26 cellular contexts compared by ENCODE assay signal in genomic region chr7:67902143-67902542, GRCh38.
"Had no signal": no experiment of that assay in that cellular context is flagged by ENCODE, and none has a peak within 500 bp of the region (broad histone marks: within the 10 kb centered on the region; RNA-seq: fewer than 3 reads in every experiment).

No MANE protein-coding gene starts in this region.

- H3K9me3 ChIP-seq: ascending aorta, lower lobe of right lung, upper lobe of left lung had no signal

- H3K4me1 ChIP-seq: ascending aorta, lower lobe of right lung, upper lobe of left lung had no signal

- DNase-seq: activated CD4-positive, alpha-beta T cell treated with anti-CD3 and anti-CD28 coated beads for 48 hours; activated CD4-positive, alpha-beta T cell treated with anti-CD3 and anti-CD28 coated beads, Interleukin-2, amount 50 U/mL, for 48 hours; activated CD8-positive, alpha-beta memory T cell treated with anti-CD3 and anti-CD28 coated beads for 24 hours; activated effector memory CD4-positive, alpha-beta T cell treated with Interleukin-2 at 50 U/mL for 16 hours; activated naive CD4-positive, alpha-beta T cell treated with anti-CD3 and anti-CD28 coated beads for 36 hours; activated naive CD8-positive, alpha-beta T cell treated with anti-CD3 and anti-CD28 coated beads, Interleukin-2, amount 10 ng/mL, durations not matched to agents 7 days and 5 days; central memory CD4-positive, alpha-beta T cell; effector CD8-positive, alpha-beta T cell; erythroblast; hypothalamus; immature natural killer cell; lower lobe of right lung; mesenchymal stem cell; natural killer cell; posterior cingulate gyrus; stimulated activated CD4-positive, alpha-beta T cell treated with anti-CD3 and anti-CD28 coated beads, Interleukin-12 subunit alpha, Interleukin-12 subunit beta, amount 100 ng/mL, for 4 hours; stimulated activated CD4-positive, alpha-beta T cell treated with anti-CD3 and anti-CD28 coated beads, Interleukin-4, amount 100 ng/mL, for 1 hour; stimulated activated naive CD8-positive, alpha-beta T cell treated with anti-CD3 and anti-CD28 coated beads, Interleukin-15, Interleukin-2, amounts not matched to agents 100 U/mL and 50 U/mL, for 24 hours; SW 1271; T-helper 9 cell; upper lobe of left lung; WERI-Rb-1 had no signal

- ATAC-seq: activated CD4-positive, CD25-positive, alpha-beta regulatory T cell treated with anti-CD3 and anti-CD28 coated beads, Interleukin-2, amount 50 U/mL, for 24 hours; lower lobe of right lung; natural killer cell; sciatic nerve; stimulated activated naive CD8-positive, alpha-beta T cell treated with anti-CD3 and anti-CD28 coated beads, Interleukin-15, Interleukin-2, amounts not matched to agents 100 U/mL and 50 U/mL, for 24 hours had no signal

- H3K36me3 ChIP-seq: ascending aorta, lower lobe of right lung, upper lobe of left lung, WERI-Rb-1 had no signal

- H3K4me3 ChIP-seq: ascending aorta, lower lobe of right lung, upper lobe of left lung had no signal

- H3K27me3 ChIP-seq: ascending aorta, upper lobe of left lung had no signal

- H3K27ac ChIP-seq: ascending aorta, lower lobe of right lung, skin epidermis, upper lobe of left lung, WERI-Rb-1 had no signal
